33 cellular contexts compared by ENCODE assay signal in the genomic region with DNA sequence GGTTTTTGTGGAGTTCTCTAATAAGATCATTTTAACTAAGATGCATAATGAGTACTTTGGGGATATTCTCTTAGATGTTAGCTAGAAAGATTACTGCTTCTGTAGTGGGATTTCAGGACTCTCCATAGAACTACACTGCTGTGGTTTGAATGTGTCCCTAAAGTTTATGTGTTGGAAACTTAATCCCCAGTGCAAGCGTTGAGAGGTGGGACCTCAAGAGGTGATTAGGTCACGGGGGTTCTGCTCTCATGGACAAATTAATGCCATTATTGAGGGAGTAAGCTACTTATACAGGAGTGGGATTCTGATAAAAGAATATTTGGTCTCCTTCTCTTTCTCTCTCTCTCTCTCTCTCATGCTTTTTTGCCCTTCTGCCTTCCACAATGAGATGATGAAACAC. TPM values are rescaled to one million over a fixed set of nuclear protein-coding genes. Genes with fewer than 3 reads are reported as not detected.
"Had no signal": no experiment of that assay in that cellular context is flagged by ENCODE, and none has a peak within 500 bp of the region (broad histone marks: within the 10 kb centered on the region; RNA-seq: fewer than 3 reads in every experiment).

No MANE protein-coding gene starts in this region.

- H3K4me1 Mint-ChIP-seq: activated B cell treated with CpG ODN at 0.5 μM for 24 hours; activated CD4-positive, alpha-beta T cell treated with anti-CD3 and anti-CD28 coated beads, Interleukin-2, amount 10 ng/mL, durations not matched to agents 24 days and 14 days; activated naive CD4-positive, alpha-beta T cell treated with anti-CD3 and anti-CD28 coated beads, Interleukin-2, amount 10 ng/mL, durations not matched to agents 7 days and 5 days; activated naive CD4-positive, alpha-beta T cell treated with anti-CD3 and anti-CD28 coated beads, Interleukin-2, amount 50 U/mL, for 24 hours; activated naive CD8-positive, alpha-beta T cell treated with anti-CD3 and anti-CD28 coated beads, Interleukin-2, amount 10 ng/mL, durations not matched to agents 7 days and 5 days; activated naive CD8-positive, alpha-beta T cell treated with anti-CD3 and anti-CD28 coated beads, Interleukin-2, amount 50 U/mL, for 24 hours; activated T-helper 17 cell treated with anti-CD3 and anti-CD28 coated beads, Interleukin-2, amount 50 U/mL, for 72 hours; central memory CD8-positive, alpha-beta T cell had no signal

- H3K36me3 Mint-ChIP-seq: activated CD4-positive, alpha-beta memory T cell treated with anti-CD3 and anti-CD28 coated beads for 36 hours; activated naive CD4-positive, alpha-beta T cell treated with anti-CD3 and anti-CD28 coated beads, Interleukin-2, amount 10 ng/mL, durations not matched to agents 7 days and 5 days; activated naive CD4-positive, alpha-beta T cell treated with anti-CD3 and anti-CD28 coated beads, Interleukin-2, amount 50 U/mL, for 24 hours; activated naive CD8-positive, alpha-beta T cell; activated naive CD8-positive, alpha-beta T cell treated with anti-CD3 and anti-CD28 coated beads, Interleukin-2, amount 10 ng/mL, durations not matched to agents 7 days and 5 days; brain had no signal

- H3K27ac Mint-ChIP-seq: activated B cell treated with CpG ODN at 0.5 μM for 24 hours; activated CD4-positive, alpha-beta memory T cell treated with anti-CD3 and anti-CD28 coated beads for 36 hours; activated CD4-positive, alpha-beta T cell treated with anti-CD3 and anti-CD28 coated beads, Interleukin-2, amount 10 ng/mL, durations not matched to agents 24 days and 14 days; activated CD8-positive, alpha-beta T cell treated with anti-CD3 and anti-CD28 coated beads for 36 hours; activated naive CD4-positive, alpha-beta T cell treated with anti-CD3 and anti-CD28 coated beads, Interleukin-2, amount 10 ng/mL, durations not matched to agents 7 days and 5 days; activated naive CD4-positive, alpha-beta T cell treated with anti-CD3 and anti-CD28 coated beads, Interleukin-2, amount 50 U/mL, for 24 hours; activated naive CD8-positive, alpha-beta T cell; activated naive CD8-positive, alpha-beta T cell treated with anti-CD3 and anti-CD28 coated beads, Interleukin-2, amount 10 ng/mL, durations not matched to agents 7 days and 5 days; activated naive CD8-positive, alpha-beta T cell treated with anti-CD3 and anti-CD28 coated beads, Interleukin-2, amount 50 U/mL, for 24 hours; activated T-cell treated with anti-CD3 and anti-CD28 coated beads, Interleukin-2, amount 50 U/mL, for 24 hours; activated T-cell treated with anti-CD3 and anti-CD28 coated beads, Interleukin-2, amount 50 U/mL, for 72 hours; activated T-helper 1 cell treated with anti-CD3 and anti-CD28 coated beads, Interleukin-12 subunit alpha, Interleukin-12 subunit beta, Interleukin-2, Interleukin-4 antibody, amounts not matched to agents 30 ng/mL and 10 ng/mL and 1 ng/mL, durations not matched to agents 14 hours and 24 hours and 36 hours; activated T-helper 17 cell treated with anti-CD3 and anti-CD28 coated beads, Interleukin-2, amount 50 U/mL, for 72 hours; T-helper 1 cell treated with Interleukin-12 subunit alpha and Interleukin-12 subunit beta and Interleukin-4 antibody, amounts not matched to agents 30 μg/mL and 1 μg/mL, for 36 hours; T-helper 2 cell treated with Interferon-gamma antibody and Interleukin-4, amounts not matched to agents 5 μg/mL and 100 μg/mL, for 36 hours had no signal

- H3K4me3 Mint-ChIP-seq: activated B cell treated with CpG ODN at 0.5 μM for 24 hours; activated CD4-positive, alpha-beta memory T cell treated with anti-CD3 and anti-CD28 coated beads for 36 hours; activated CD4-positive, alpha-beta T cell treated with anti-CD3 and anti-CD28 coated beads, Interleukin-2, amount 10 ng/mL, durations not matched to agents 24 days and 14 days; activated CD8-positive, alpha-beta T cell treated with anti-CD3 and anti-CD28 coated beads for 36 hours; activated naive CD4-positive, alpha-beta T cell treated with anti-CD3 and anti-CD28 coated beads, Interleukin-2, amount 10 ng/mL, durations not matched to agents 7 days and 5 days; activated naive CD4-positive, alpha-beta T cell treated with anti-CD3 and anti-CD28 coated beads, Interleukin-2, amount 50 U/mL, for 24 hours; activated naive CD8-positive, alpha-beta T cell; activated naive CD8-positive, alpha-beta T cell treated with anti-CD3 and anti-CD28 coated beads, Interleukin-2, amount 10 ng/mL, durations not matched to agents 7 days and 5 days; activated naive CD8-positive, alpha-beta T cell treated with anti-CD3 and anti-CD28 coated beads, Interleukin-2, amount 50 U/mL, for 24 hours; activated T-cell treated with anti-CD3 and anti-CD28 coated beads, Interleukin-2, amount 50 U/mL, for 24 hours; activated T-cell treated with anti-CD3 and anti-CD28 coated beads, Interleukin-2, amount 50 U/mL, for 72 hours; activated T-helper 1 cell treated with anti-CD3 and anti-CD28 coated beads, Interleukin-12 subunit alpha, Interleukin-12 subunit beta, Interleukin-2, Interleukin-4 antibody, amounts not matched to agents 30 ng/mL and 10 ng/mL and 1 ng/mL, durations not matched to agents 14 hours and 24 hours and 36 hours; activated T-helper 17 cell treated with anti-CD3 and anti-CD28 coated beads, Interleukin-2, amount 50 U/mL, for 72 hours; central memory CD8-positive, alpha-beta T cell; T-helper 1 cell treated with Interleukin-12 subunit alpha and Interleukin-12 subunit beta and Interleukin-4 antibody, amounts not matched to agents 30 μg/mL and 1 μg/mL, for 36 hours; T-helper 2 cell treated with Interferon-gamma antibody and Interleukin-4, amounts not matched to agents 5 μg/mL and 100 μg/mL, for 36 hours had no signal

- ATAC-seq: activated CD8-positive, alpha-beta T cell treated with anti-CD3 and anti-CD28 coated beads for 36 hours; activated naive CD8-positive, alpha-beta T cell treated with anti-CD3 and anti-CD28 coated beads, Interleukin-2, amount 50 U/mL, for 24 hours; activated T-cell treated with anti-CD3 and anti-CD28 coated beads, Interleukin-2, amount 50 U/mL, for 72 hours; activated T-helper 17 cell treated with anti-CD3 and anti-CD28 coated beads, Interleukin-2, amount 50 U/mL, for 72 hours had no signal

- DNase-seq: activated B cell treated with CpG ODN at 0.5 μM for 24 hours; activated CD4-positive, alpha-beta memory T cell treated with anti-CD3 and anti-CD28 coated beads for 36 hours; activated CD4-positive, alpha-beta T cell treated with anti-CD3 and anti-CD28 coated beads for 4 hours; activated CD4-positive, alpha-beta T cell treated with anti-CD3 and anti-CD28 coated beads, Interleukin-2, amount 10 ng/mL, durations not matched to agents 24 days and 14 days; activated CD4-positive, alpha-beta T cell treated with anti-CD3 and anti-CD28 coated beads, Interleukin-2, amount 50 U/mL, for 1 hour; activated CD4-positive, alpha-beta T cell treated with anti-CD3 and anti-CD28 coated beads, Interleukin-2, amount 50 U/mL, for 4 hours; activated CD4-positive, CD25-positive, alpha-beta regulatory T cell treated with anti-CD3 and anti-CD28 coated beads, Interleukin-2, amount 50 U/mL, for 72 hours; activated CD8-positive, alpha-beta memory T cell treated with anti-CD3 and anti-CD28 coated beads, Interleukin-2, amount 50 U/mL, for 4 hours; activated CD8-positive, alpha-beta T cell treated with anti-CD3 and anti-CD28 coated beads for 36 hours; activated effector memory CD4-positive, alpha-beta T cell treated with Interleukin-2 at 50 U/mL for 16 hours; activated gamma-delta T cell; activated naive CD4-positive, alpha-beta T cell treated with anti-CD3 and anti-CD28 coated beads, Interleukin-2, amount 10 ng/mL, durations not matched to agents 7 days and 5 days; activated naive CD4-positive, alpha-beta T cell treated with Interleukin-2 at 50 U/mL for 16 hours; activated naive CD8-positive, alpha-beta T cell treated with anti-CD3 and anti-CD28 coated beads, Interleukin-2, amount 10 ng/mL, durations not matched to agents 7 days and 5 days; activated naive CD8-positive, alpha-beta T cell treated with anti-CD3 and anti-CD28 coated beads, Interleukin-2, amount 50 U/mL, for 24 hours; activated T-cell treated with anti-CD3 and anti-CD28 coated beads for 4 hours; activated T-cell treated with anti-CD3 and anti-CD28 coated beads, Interleukin-2, amount 50 U/mL, for 24 hours; activated T-cell treated with anti-CD3 and anti-CD28 coated beads, Interleukin-2, amount 50 U/mL, for 72 hours; amygdala; anterior cingulate cortex; caudate nucleus; cerebellar nuclear complex; T-helper 1 cell; T-helper 2 cell; T-helper 9 cell had no signal

- H3K9me3 Mint-ChIP-seq: activated B cell treated with CpG ODN at 0.5 μM for 24 hours; activated CD4-positive, alpha-beta memory T cell treated with anti-CD3 and anti-CD28 coated beads for 36 hours; activated CD4-positive, alpha-beta T cell treated with anti-CD3 and anti-CD28 coated beads, Interleukin-2, amount 10 ng/mL, durations not matched to agents 24 days and 14 days; activated CD8-positive, alpha-beta T cell treated with anti-CD3 and anti-CD28 coated beads for 36 hours; activated naive CD4-positive, alpha-beta T cell treated with anti-CD3 and anti-CD28 coated beads, Interleukin-2, amount 10 ng/mL, durations not matched to agents 7 days and 5 days; activated naive CD4-positive, alpha-beta T cell treated with anti-CD3 and anti-CD28 coated beads, Interleukin-2, amount 50 U/mL, for 24 hours; activated naive CD8-positive, alpha-beta T cell treated with anti-CD3 and anti-CD28 coated beads, Interleukin-2, amount 10 ng/mL, durations not matched to agents 7 days and 5 days; activated naive CD8-positive, alpha-beta T cell treated with anti-CD3 and anti-CD28 coated beads, Interleukin-2, amount 50 U/mL, for 24 hours; activated T-cell treated with anti-CD3 and anti-CD28 coated beads, Interleukin-2, amount 50 U/mL, for 24 hours; activated T-cell treated with anti-CD3 and anti-CD28 coated beads, Interleukin-2, amount 50 U/mL, for 72 hours; activated T-helper 1 cell treated with anti-CD3 and anti-CD28 coated beads, Interleukin-12 subunit alpha, Interleukin-12 subunit beta, Interleukin-2, Interleukin-4 antibody, amounts not matched to agents 30 ng/mL and 10 ng/mL and 1 ng/mL, durations not matched to agents 14 hours and 24 hours and 36 hours; activated T-helper 17 cell treated with anti-CD3 and anti-CD28 coated beads, Interleukin-2, amount 50 U/mL, for 72 hours; central memory CD8-positive, alpha-beta T cell; T-helper 1 cell treated with Interleukin-12 subunit alpha and Interleukin-12 subunit beta and Interleukin-4 antibody, amounts not matched to agents 30 μg/mL and 1 μg/mL, for 36 hours; T-helper 2 cell treated with Interferon-gamma antibody and Interleukin-4, amounts not matched to agents 5 μg/mL and 100 μg/mL, for 36 hours had no signal

RNA-seq across cellular contexts. Expression of gene GAS1, which starts 24.2 kb away (rescaled TPM):
- total RNA-seq: activated B cell treated with CpG ODN at 0.5 μM for 24 hours had no signal
